ENCODE assay signal across 29 cellular contexts in the genomic region with DNA sequence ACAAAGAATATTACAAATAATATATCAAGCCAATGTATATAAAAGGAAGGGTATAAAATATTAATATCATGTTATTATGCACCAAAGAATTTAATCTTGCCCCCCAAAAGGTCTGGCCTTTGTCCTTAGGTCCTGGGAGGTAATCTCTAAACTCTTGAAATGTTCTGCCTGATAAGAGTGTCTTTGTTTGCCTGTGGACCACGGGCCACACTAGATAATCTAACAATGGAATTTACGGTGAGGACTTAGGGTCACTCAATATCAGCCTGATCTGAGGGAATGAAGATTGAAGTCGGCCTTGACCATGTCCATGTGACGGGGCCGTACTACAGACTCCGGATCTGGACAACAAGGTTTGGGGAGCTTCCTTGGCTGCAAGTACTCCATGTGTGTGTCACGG. TPM values are rescaled to one million over a fixed set of nuclear protein-coding genes. Genes with fewer than 3 reads are reported as not detected.
"Had no signal": no experiment of that assay in that cellular context is flagged by ENCODE, and none has a peak within 500 bp of the region (broad histone marks: within the 10 kb centered on the region; RNA-seq: fewer than 3 reads in every experiment).

No MANE protein-coding gene starts in this region.

- H3K36me3 ChIP-seq: ovary, right lobe of liver, uterus had no signal

- H3K4me3 Mint-ChIP-seq: naive thymus-derived CD4-positive, alpha-beta T cell; natural killer cell treated with Interleukin-12 subunit alpha and Interleukin-12 subunit beta and Interleukin-15 and Interleukin-18, amount 100 ng/mL, for 72 hours; nephron progenitor cell; neural progenitor cell; stimulated activated effector memory CD8-positive, alpha-beta T cell treated with anti-CD3 and anti-CD28 coated beads, Interleukin-12 subunit alpha, Interleukin-12 subunit beta, amount 100 ng/mL, for 72 hours; stimulated activated naive B cell treated with anti-CD40 and anti-IgM and Interleukin-4, amounts not matched to agents 10 μg/mL and 1 μg/mL and 100 μg/mL, for 72 hours; stimulated activated naive CD8-positive, alpha-beta T cell treated with anti-CD3 and anti-CD28 coated beads, Interleukin-15, Interleukin-2, amounts not matched to agents 100 ng/mL and 50 ng/mL, for 24 hours; type B pancreatic cell had no signal

- H3K27ac ChIP-seq: neural progenitor cell, ovary, parathyroid adenoma, psoas muscle, right lobe of liver, sigmoid colon, stomach, testis, tibial artery, transverse colon, upper lobe of right lung, uterus had no signal

- H3K79me2 ChIP-seq: parathyroid adenoma had no signal

- ATAC-seq: naive thymus-derived CD4-positive, alpha-beta T cell; natural killer cell treated with Interleukin-12 subunit alpha and Interleukin-12 subunit beta and Interleukin-15 and Interleukin-18, amount 100 ng/mL, for 72 hours; psoas muscle; right cardiac atrium; right lobe of liver; stimulated activated effector memory CD8-positive, alpha-beta T cell treated with anti-CD3 and anti-CD28 coated beads, Interleukin-12 subunit alpha, Interleukin-12 subunit beta, amount 100 ng/mL, for 72 hours; stimulated activated naive B cell treated with anti-CD40 and anti-IgM and Interleukin-4, amounts not matched to agents 10 μg/mL and 1 μg/mL and 100 μg/mL, for 72 hours; upper lobe of right lung had no signal

- H3K4me1 ChIP-seq: neural progenitor cell, right lobe of liver, sigmoid colon, testis, tibial artery, transverse colon, upper lobe of right lung, uterus had no signal

- H3K27me3 ChIP-seq: neural progenitor cell, ovary, right lobe of liver, sigmoid colon, stomach, testis, tibial artery, transverse colon, upper lobe of right lung, uterus had no signal

- H3K9ac ChIP-seq: neural progenitor cell, parathyroid adenoma had no signal

- H3K4me3 ChIP-seq: neural progenitor cell, ovary, psoas muscle, right lobe of liver, sigmoid colon, stomach, testis, tibial artery, transverse colon, upper lobe of right lung, uterus had no signal

- H3K27ac Mint-ChIP-seq: naive thymus-derived CD4-positive, alpha-beta T cell; natural killer cell treated with Interleukin-12 subunit alpha and Interleukin-12 subunit beta and Interleukin-15 and Interleukin-18, amount 100 ng/mL, for 72 hours; nephron progenitor cell; neural progenitor cell; stimulated activated effector memory CD8-positive, alpha-beta T cell treated with anti-CD3 and anti-CD28 coated beads, Interleukin-12 subunit alpha, Interleukin-12 subunit beta, amount 100 ng/mL, for 72 hours; stimulated activated naive B cell treated with anti-CD40 and anti-IgM and Interleukin-4, amounts not matched to agents 10 μg/mL and 1 μg/mL and 100 μg/mL, for 72 hours; stimulated activated naive CD8-positive, alpha-beta T cell treated with anti-CD3 and anti-CD28 coated beads, Interleukin-15, Interleukin-2, amounts not matched to agents 100 ng/mL and 50 ng/mL, for 24 hours; type B pancreatic cell had no signal

- H3K9me3 ChIP-seq: ovary, psoas muscle, right lobe of liver, sigmoid colon, stomach, testis, tibial artery, transverse colon, upper lobe of right lung, uterus had no signal

- H3K4me2 ChIP-seq: neural progenitor cell had no signal

- H2AFZ ChIP-seq: neural progenitor cell, parathyroid adenoma had no signal

- DNase-seq: naive thymus-derived CD4-positive, alpha-beta T cell; nephron progenitor cell; occipital lobe; ovary; posterior cingulate gyrus; psoas muscle; right cardiac atrium; right lobe of liver; sigmoid colon; small intestine; stimulated activated CD4-positive, alpha-beta T cell treated with anti-CD3 and anti-CD28 coated beads, Interleukin-15, amount 100 ng/mL, for 24 hours; stimulated activated CD4-positive, alpha-beta T cell treated with anti-CD3 and anti-CD28 coated beads, Interleukin-2, amount 100 ng/mL, for 24 hours; stimulated activated CD4-positive, alpha-beta T cell treated with anti-CD3 and anti-CD28 coated beads, Interleukin-2, amount 100 ng/mL, for 48 hours; stimulated activated CD4-positive, alpha-beta T cell treated with anti-CD3 and anti-CD28 coated beads, Interleukin-4, amount 100 ng/mL, for 24 hours; stimulated activated naive B cell treated with anti-CD40 and anti-IgM and Interleukin-4, amounts not matched to agents 10 μg/mL and 1 μg/mL and 100 μg/mL, for 72 hours; stimulated activated naive CD4-positive, alpha-beta T cell treated with Interleukin-2 at 50 U/mL for 16 hours; stomach; testis; tibial artery; transverse colon; upper lobe of right lung; uterus had no signal

- H3K9me3 Mint-ChIP-seq: natural killer cell treated with Interleukin-12 subunit alpha and Interleukin-12 subunit beta and Interleukin-15 and Interleukin-18, amount 100 ng/mL, for 72 hours; nephron progenitor cell; neural progenitor cell; stimulated activated effector memory CD8-positive, alpha-beta T cell treated with anti-CD3 and anti-CD28 coated beads, Interleukin-12 subunit alpha, Interleukin-12 subunit beta, amount 100 ng/mL, for 72 hours; stimulated activated naive B cell treated with anti-CD40 and anti-IgM and Interleukin-4, amounts not matched to agents 10 μg/mL and 1 μg/mL and 100 μg/mL, for 72 hours; stimulated activated naive CD8-positive, alpha-beta T cell treated with anti-CD3 and anti-CD28 coated beads, Interleukin-15, Interleukin-2, amounts not matched to agents 100 ng/mL and 50 ng/mL, for 24 hours; type B pancreatic cell had no signal

- H3K27me3 Mint-ChIP-seq: naive thymus-derived CD4-positive, alpha-beta T cell; natural killer cell treated with Interleukin-12 subunit alpha and Interleukin-12 subunit beta and Interleukin-15 and Interleukin-18, amount 100 ng/mL, for 72 hours; progenitor cell of endocrine pancreas; stimulated activated naive B cell treated with anti-CD40 and anti-IgM and Interleukin-4, amounts not matched to agents 10 μg/mL and 1 μg/mL and 100 μg/mL, for 72 hours; stimulated activated naive CD8-positive, alpha-beta T cell treated with anti-CD3 and anti-CD28 coated beads, Interleukin-15, Interleukin-2, amounts not matched to agents 100 ng/mL and 50 ng/mL, for 24 hours; type B pancreatic cell had no signal

RNA-seq across cellular contexts. Expression of a gene that starts 42.9 kb away (rescaled TPM):
- polyA plus RNA-seq: right cardiac atrium had no signal
